8 cellular contexts compared by ENCODE assay signal in genomic region chr2:61906187-61906470, GRCh38. TPM values are rescaled to one million over a fixed set of nuclear protein-coding genes. Genes with fewer than 3 reads are reported as not detected.
DNase-seq lines count a peak whose midpoint lies in the region; ATAC-seq and TF ChIP-seq lines count a peak whose summit lies in the region.

No MANE protein-coding gene starts in this region.

- no peaks in the 10 kb centered on the region for H3K27me3 Mint-ChIP-seq in CD4-positive, alpha-beta memory T cell
- H3K27me3 Mint-ChIP-seq in brain, result peaks cover 4% of the 10 kb centered on the region

- peak overlapping the region; percentile 94 to 99 for H3K4me3 ChIP-seq in CD4-positive, alpha-beta memory T cell (ENCODE audit: low read length in 2 of 2)
- peak overlapping the region; percentile 90 for H3K4me3 ChIP-seq in mesodermal cell (ENCODE audit: extremely low read depth, insufficient read depth, low read length, poor library complexity, severe bottlenecking)

- H3K9me3 ChIP-seq in CD4-positive, alpha-beta memory T cell (ENCODE audit: control insufficient read depth in 1 of 2, low read length in 2 of 2), result no peaks in the 10 kb centered on the region
- H3K9me3 ChIP-seq in mesodermal cell (ENCODE audit: control insufficient read depth, low read length), result no peaks in the 10 kb centered on the region

- H3K27me3 ChIP-seq in CD4-positive, alpha-beta memory T cell (ENCODE audit: insufficient read depth, low read length), result no peaks in the 10 kb centered on the region

- CTCF ChIA-PET in CD4-positive, alpha-beta memory T cell (lab: Charles Lee; ENCODE audit: partially characterized antibody), result interaction anchor here (0.7 to 1.5 kb wide), 2 partner anchors 505 to 507 kb away, joined by 4 read pairs; no protein-coding TSS in a partner anchor

- peak overlapping the region; percentile 75 to 95 (median 92) for H3K27ac Mint-ChIP-seq in CD4-positive, alpha-beta memory T cell
- H3K27ac Mint-ChIP-seq in brain, result peak overlapping the region; percentile 84 to 96 (median 95)

- POLR2A ChIA-PET in CD4-positive, alpha-beta memory T cell (lab: Charles Lee; ENCODE audit: partially characterized antibody), result interaction anchor here (0.6 to 1.6 kb wide), 6 partner anchors 11 to 367 kb away, joined by 3 to 7 read pairs (median 4); partner anchors contain the start of gene FAM161A

- peak overlapping the region; percentile 96 to 98 (median 97) for H3K4me3 Mint-ChIP-seq in CD4-positive, alpha-beta memory T cell
- H3K4me3 Mint-ChIP-seq in brain, result peak overlapping the region; percentile 96 to 99 (median 98)

- no peaks in the 10 kb centered on the region for H3K36me3 ChIP-seq in CD4-positive, alpha-beta memory T cell (ENCODE audit: insufficient read depth, low read length)
- no peaks in the 10 kb centered on the region for H3K36me3 ChIP-seq in mesodermal cell (ENCODE audit: control insufficient read depth, insufficient read depth, low read length)

- no peak for DNase-seq in CD4-positive, alpha-beta memory T cell
- no peak for DNase-seq in OCI-M2 (lab: John Stamatoyannopoulos, UW; ENCODE audit: unreplicated experiment)
- no peak for DNase-seq in LoVo (ENCODE audit: low spot score)
- DNase-seq in NCI-H524 treated with DMSO at 0.1 percent for 48 hours (lab: John Stamatoyannopoulos, UW), result no peak

- peaks cover 12 to 39% (median 26%) of the 10 kb centered on the region in 4 donors for H3K4me1 Mint-ChIP-seq in CD4-positive, alpha-beta memory T cell
- H3K4me1 Mint-ChIP-seq in brain, result peaks cover 25% of the 10 kb centered on the region

- ATAC-seq in HG03135 (IDR thresholded peaks at IDR 0.05; ENCODE audit: unreplicated experiment), result peak; percentile 19
- no peak for ATAC-seq in GM18520 (IDR thresholded peaks at IDR 0.05; ENCODE audit: unreplicated experiment)

- H3K9me3 Mint-ChIP-seq in CD4-positive, alpha-beta memory T cell, result no peaks in the 10 kb centered on the region
- no peaks in the 10 kb centered on the region for H3K9me3 Mint-ChIP-seq in brain

- no peak for TF ChIP-seq CTCF in brain (conservative IDR thresholded peaks at IDR 0.05)

- peak overlapping the region; percentile 75 for H3K27ac ChIP-seq in CD4-positive, alpha-beta memory T cell (ENCODE audit: low read depth, low read length)
- H3K27ac ChIP-seq in mesodermal cell (ENCODE audit: low read depth, low read length, severe bottlenecking), result no peak overlapping the region

- intact Hi-C loops in CD4-positive, alpha-beta memory T cell (cut with micrococcal nuclease), result loop anchor here (5.0 kb wide), 1 partner anchor 291 kb away; the partner anchor contains the start of gene B3GNT2

- peaks cover 0 to 6% of the 10 kb centered on the region in 2 donors for H3K36me3 Mint-ChIP-seq in CD4-positive, alpha-beta memory T cell
- no peaks in the 10 kb centered on the region for H3K36me3 Mint-ChIP-seq in brain

- 8 to 10% methylated on average over 4 of the region's 6 CpGs for WGBS in mesodermal cell (ENCODE audit: insufficient coverage in 2 of 2), 2 experiments

- H3K4me1 ChIP-seq in CD4-positive, alpha-beta memory T cell (ENCODE audit: insufficient read depth, low read length), result peaks cover 21% of the 10 kb centered on the region
- no peaks in the 10 kb centered on the region for H3K4me1 ChIP-seq in mesodermal cell (ENCODE audit: control insufficient read depth, insufficient read depth, low read length, poor library complexity, severe bottlenecking)

RNA-seq across cellular contexts. Expression of gene COMMD1, which starts 0.7 kb away (rescaled TPM):
- total RNA-seq in CD4-positive, alpha-beta memory T cell, result 10 to 100 TPM; 16.7 to 17.8 TPM
- polyA plus RNA-seq in CD4-positive, alpha-beta memory T cell, result 10 to 100 TPM; 50.6 to 63.9 TPM
- 44.8 TPM for polyA plus RNA-seq in brain (ENCODE audit: insufficient read depth, low read depth, low replicate concordance)
- 49.8 TPM for polyA plus RNA-seq in mesodermal cell (2013, experiment 1 of 2)
- 42.0 TPM for polyA plus RNA-seq in mesodermal cell (2013, experiment 2 of 2)

RNA-seq across cellular contexts. Expression of gene CCT4, which starts 17.7 kb away (rescaled TPM):
- total RNA-seq in CD4-positive, alpha-beta memory T cell, result 100 to 1,000 TPM in 1 of 2 experiments, 10 to 100 TPM in 1; 91.0 to 101 TPM
- 100 to 1,000 TPM; 134 to 148 TPM for polyA plus RNA-seq in CD4-positive, alpha-beta memory T cell
- 142 TPM for polyA plus RNA-seq in brain (ENCODE audit: insufficient read depth, low read depth, low replicate concordance)
- polyA plus RNA-seq in mesodermal cell (2013, experiment 1 of 2), result 262 TPM
- polyA plus RNA-seq in mesodermal cell (2013, experiment 2 of 2), result 265 TPM

RNA-seq across cellular contexts. Expression of gene FAM161A, which starts 52.3 kb away (rescaled TPM):
- total RNA-seq in CD4-positive, alpha-beta memory T cell, result 1 to 10 TPM; 4.9 to 5.4 TPM
- 1 to 10 TPM in 1 of 2 donors, under 1 TPM in 1; 0.77 to 1.3 TPM for polyA plus RNA-seq in CD4-positive, alpha-beta memory T cell
- polyA plus RNA-seq in brain (ENCODE audit: insufficient read depth, low read depth, low replicate concordance), result 5.3 TPM
- 3.7 TPM for polyA plus RNA-seq in mesodermal cell (2013, experiment 1 of 2)
- 5.7 TPM for polyA plus RNA-seq in mesodermal cell (2013, experiment 2 of 2)
